In genomic region chr12:11907625-11908024, GRCh38 we compare ENCODE assay signal across 1 cellular context.
TF ChIP-seq lines count a peak whose summit lies in the region.

No MANE protein-coding gene starts in this region.

TF ChIP-seq in SK-N-SH treated with all-trans-retinoic acid at 6 μM for 48 hours, 23 proteins besides CTCF, POLR2A, EP300 and RAD21 (continued from another document):
- no peak for TF ChIP-seq TSHZ2 (CRISPR knock-in tag; IDR thresholded peaks at IDR 0.05)
- no peak for TF ChIP-seq ARNTL (CRISPR knock-in tag; IDR thresholded peaks at IDR 0.05; ENCODE audit: borderline replicate concordance, low read depth)
- TF ChIP-seq ZNF8 (CRISPR knock-in tag; IDR thresholded peaks at IDR 0.05) = no peak
